In the genomic region with DNA sequence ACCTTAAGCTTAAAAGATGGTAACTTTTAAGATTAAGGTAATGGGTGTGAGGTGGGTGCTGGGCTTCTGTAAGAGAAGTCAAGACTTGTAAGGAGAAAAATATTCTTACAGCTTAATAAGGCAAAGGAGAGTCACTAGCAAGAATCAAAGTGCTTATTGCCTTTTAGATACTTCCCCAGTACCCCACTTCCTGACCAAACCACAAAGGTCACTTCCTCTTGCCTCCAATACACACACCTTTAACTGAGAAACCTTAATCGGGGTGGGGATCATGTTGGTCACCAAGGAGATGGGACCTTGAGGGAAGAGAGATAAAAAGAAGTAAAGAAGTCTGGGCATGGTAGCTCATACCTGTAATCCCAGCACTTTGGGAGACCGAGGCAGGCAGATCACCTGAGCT, we compare ENCODE assay signal across 10 cellular contexts. TPM values are rescaled to one million over a fixed set of nuclear protein-coding genes. Genes with fewer than 3 reads are reported as not detected.
A peak's percentile ranks its signal among the peaks of the same experiment; 100 is the strongest.
DNase-seq lines count a peak whose midpoint lies in the region; ATAC-seq and TF ChIP-seq lines count a peak whose summit lies in the region.
"Had no signal": no experiment of that assay in that cellular context is flagged by ENCODE, and none has a peak within 500 bp of the region (broad histone marks: within the 10 kb centered on the region; RNA-seq: fewer than 3 reads in every experiment).

No MANE protein-coding gene starts in this region.

- WGBS in upper lobe of left lung, 2 donors: 73 to 76% methylated on average over 2 of the region's 2 CpGs

- H3K9me3 ChIP-seq in naive thymus-derived CD4-positive, alpha-beta T cell (ENCODE audit: control insufficient read depth in 2 of 3, low read length in 3 of 3): no peaks in the 10 kb centered on the region
- H3K9me3 ChIP-seq in upper lobe of left lung: no peaks in the 10 kb centered on the region
- H3K9me3 ChIP-seq: adrenal gland, uterus had no signal

- H3K27ac ChIP-seq in naive thymus-derived CD4-positive, alpha-beta T cell (ENCODE audit: low read depth, low read length): peak overlapping the region; percentile 41
- H3K27ac ChIP-seq in upper lobe of left lung: no peak overlapping the region
- H3K27ac ChIP-seq: adrenal gland, uterus had no signal

- H3K4me3 Mint-ChIP-seq in activated CD4-positive, alpha-beta T cell treated with anti-CD3 and anti-CD28 coated beads for 36 hours: no peak overlapping the region
- H3K4me3 Mint-ChIP-seq in T-cell: peak overlapping the region; percentile 34 to 72 (median 66)
- H3K4me3 Mint-ChIP-seq in naive thymus-derived CD4-positive, alpha-beta T cell: peak overlapping the region; percentile 20 to 85 (median 75)

- no peaks in the 10 kb centered on the region for H3K27me3 Mint-ChIP-seq in activated CD4-positive, alpha-beta T cell treated with anti-CD3 and anti-CD28 coated beads for 36 hours
- no peaks in the 10 kb centered on the region for H3K27me3 Mint-ChIP-seq in T-cell
- H3K27me3 Mint-ChIP-seq in naive thymus-derived CD4-positive, alpha-beta T cell: no peaks in the 10 kb centered on the region

- CTCF ChIA-PET in activated CD4-positive, alpha-beta T cell treated with anti-CD3 and anti-CD28 coated beads for 36 hours (lab: Charles Lee): interaction anchor here (0.6 to 0.7 kb wide), 4 partner anchors 15 to 739 kb away, joined by 3 read pairs; no protein-coding TSS in a partner anchor
- CTCF ChIA-PET in T-cell (lab: Charles Lee): interaction anchor here in 1 of 2 donors (0.9 to 1.8 kb wide), 2 partner anchors 10 to 181 kb away, joined by 3 to 6 read pairs; partner anchors contain the start of genes ATG16L1 and INPP5D
- CTCF ChIA-PET in naive thymus-derived CD4-positive, alpha-beta T cell (lab: Charles Lee): no interaction called here

- TF ChIP-seq POLR2A in upper lobe of left lung (IDR thresholded peaks at IDR 0.05): no peak

- TF ChIP-seq CTCF in upper lobe of left lung (IDR thresholded peaks at IDR 0.05): no peak

- peak overlapping the region; percentile 47 for H3K4me3 ChIP-seq in naive thymus-derived CD4-positive, alpha-beta T cell (ENCODE audit: low read length)
- H3K4me3 ChIP-seq in upper lobe of left lung: no peak overlapping the region
- H3K4me3 ChIP-seq: adrenal gland, uterus had no signal

- H3K36me3 ChIP-seq in naive thymus-derived CD4-positive, alpha-beta T cell (ENCODE audit: control insufficient read depth in 2 of 3, insufficient read depth in 3 of 3, low read length in 3 of 3): no peaks in the 10 kb centered on the region
- no peaks in the 10 kb centered on the region for H3K36me3 ChIP-seq in upper lobe of left lung
- H3K36me3 ChIP-seq: adrenal gland, uterus had no signal

- peak overlapping the region; percentile 63 for H3K27ac Mint-ChIP-seq in activated CD4-positive, alpha-beta T cell treated with anti-CD3 and anti-CD28 coated beads for 36 hours
- H3K27ac Mint-ChIP-seq in T-cell: peak overlapping the region; percentile 84 to 92
- H3K27ac Mint-ChIP-seq in naive thymus-derived CD4-positive, alpha-beta T cell: peak overlapping the region; percentile 23 to 90 (median 86)

- POLR2A ChIA-PET in activated CD4-positive, alpha-beta T cell treated with anti-CD3 and anti-CD28 coated beads for 36 hours (lab: Charles Lee): no interaction called here
- POLR2A ChIA-PET in T-cell (lab: Charles Lee): interaction anchor here in 1 of 2 donors (0.6 kb wide), 1 partner anchor 141 kb away, joined by 4 read pairs; no protein-coding TSS in a partner anchor
- POLR2A ChIA-PET in naive thymus-derived CD4-positive, alpha-beta T cell (lab: Charles Lee): interaction anchor here (0.7 to 2.6 kb wide), 3 partner anchors 10 to 58 kb away, joined by 4 to 15 read pairs (median 4); partner anchors contain the start of gene ATG16L1

- intact Hi-C loops in activated CD4-positive, alpha-beta T cell treated with anti-CD3 and anti-CD28 coated beads for 36 hours (cut with DNase I, micrococcal nuclease): no loop called here
- intact Hi-C loops in naive thymus-derived CD4-positive, alpha-beta T cell (cut with micrococcal nuclease): no loop called here

- no peak for TF ChIP-seq EP300 in upper lobe of left lung (IDR thresholded peaks at IDR 0.05)

- H3K4me1 ChIP-seq in naive thymus-derived CD4-positive, alpha-beta T cell (ENCODE audit: control insufficient read depth in 2 of 2, insufficient read depth in 2 of 2, low read length in 2 of 2): peaks cover 32 to 40% of the 10 kb centered on the region in 2 donors
- H3K4me1 ChIP-seq in upper lobe of left lung: peaks cover 0 to 3% (median 1%) of the 10 kb centered on the region in 4 donors
- H3K4me1 ChIP-seq: adrenal gland, uterus had no signal

- H3K27me3 ChIP-seq in naive thymus-derived CD4-positive, alpha-beta T cell (ENCODE audit: control insufficient read depth in 2 of 2, insufficient read depth in 2 of 2, low read length in 2 of 2): no peaks in the 10 kb centered on the region
- H3K27me3 ChIP-seq in upper lobe of left lung: no peaks in the 10 kb centered on the region
- H3K27me3 ChIP-seq: adrenal gland, uterus had no signal

- peak; percentile 34 for ATAC-seq in activated CD4-positive, alpha-beta T cell treated with anti-CD3 and anti-CD28 coated beads for 36 hours
- ATAC-seq in HG03175 (IDR thresholded peaks at IDR 0.05; ENCODE audit: unreplicated experiment) (peak; percentile 68), T-cell (replicated peaks in 1 of 4) (peak; percentile 51 to 91 (median 73)), upper lobe of left lung (ENCODE audit: low FRiP score in 2 of 2) (no peak)
- ATAC-seq in naive thymus-derived CD4-positive, alpha-beta T cell: peak; percentile 40

- no peak for DNase-seq in activated CD4-positive, alpha-beta T cell treated with anti-CD3 and anti-CD28 coated beads for 36 hours
- DNase-seq in activated CD4-positive, alpha-beta T cell treated with anti-CD3 and anti-CD28 coated beads for 48 hours: no peak
- DNase-seq in T-cell (peak in 2 of 34 experiments; percentile 14 to 20), DMS53 treated with DMSO at 0.1 percent for 48 hours (lab: John Stamatoyannopoulos, UW; ENCODE audit: unreplicated experiment) (no peak), D341Med (ENCODE audit: low spot score) (no peak), upper lobe of left lung (no peak)
- DNase-seq in naive thymus-derived CD4-positive, alpha-beta T cell: peak in 4 of 9 donors; percentile 14 to 30 (median 25)
- DNase-seq: adrenal gland, uterus had no signal

- H3K36me3 Mint-ChIP-seq in activated CD4-positive, alpha-beta T cell treated with anti-CD3 and anti-CD28 coated beads for 36 hours (ENCODE audit: low read depth): no peaks in the 10 kb centered on the region
- no peaks in the 10 kb centered on the region for H3K36me3 Mint-ChIP-seq in T-cell
- H3K36me3 Mint-ChIP-seq in naive thymus-derived CD4-positive, alpha-beta T cell: peaks cover 0 to 13% (median 0%) of the 10 kb centered on the region in 5 donors

- H3K9me3 Mint-ChIP-seq in activated CD4-positive, alpha-beta T cell treated with anti-CD3 and anti-CD28 coated beads for 36 hours (ENCODE audit: low read depth): no peaks in the 10 kb centered on the region
- no peaks in the 10 kb centered on the region for H3K9me3 Mint-ChIP-seq in T-cell
- H3K9me3 Mint-ChIP-seq in naive thymus-derived CD4-positive, alpha-beta T cell: peaks cover 0 to 13% (median 0%) of the 10 kb centered on the region in 11 donors

- H3K4me1 Mint-ChIP-seq in activated CD4-positive, alpha-beta T cell treated with anti-CD3 and anti-CD28 coated beads for 36 hours: peaks cover 40% of the 10 kb centered on the region
- H3K4me1 Mint-ChIP-seq in T-cell: peaks cover 69 to 74% (median 69%) of the 10 kb centered on the region in 3 donors
- H3K4me1 Mint-ChIP-seq in naive thymus-derived CD4-positive, alpha-beta T cell: peaks cover 43 to 71% (median 59%) of the 10 kb centered on the region in 7 donors

RNA-seq across cellular contexts. Expression of gene ATG16L1, which starts 10.6 kb away (rescaled TPM):
- 10 to 100 TPM; 23.0 to 24.6 TPM for total RNA-seq in activated CD4-positive, alpha-beta T cell treated with anti-CD3 and anti-CD28 coated beads for 36 hours
- total RNA-seq in T-cell (100 to 1,000 TPM in 1 of 5 donors, 10 to 100 TPM in 4; 73.9 to 117 (median 83.4) TPM), upper lobe of left lung (10 to 100 TPM; 22.8 to 33.3 (median 26.4) TPM)
- 100 to 1,000 TPM in 1 of 5 experiments, 10 to 100 TPM in 4; 61.7 to 115 (median 83.3) TPM for total RNA-seq in naive thymus-derived CD4-positive, alpha-beta T cell
- polyA plus RNA-seq in naive thymus-derived CD4-positive, alpha-beta T cell: 10 to 100 TPM; 16.0 to 21.9 TPM

Comparison
In these comparisons a context has a peak if more than half of its experiments do, and no peak if none do; other contexts are left out.
1. ATAC-seq: peak in activated CD4-positive, alpha-beta T cell treated with anti-CD3 and anti-CD28 coated beads for 36 hours (single experiment), HG03175 (single experiment), T-cell (4 of 4) and naive thymus-derived CD4-positive, alpha-beta T cell (single experiment); none in upper lobe of left lung (0 of 2).
2. Peak in every context shown above with its lines, with median percentiles within 50 percentile points of each other: H3K27ac Mint-ChIP-seq.